In the genomic region with DNA sequence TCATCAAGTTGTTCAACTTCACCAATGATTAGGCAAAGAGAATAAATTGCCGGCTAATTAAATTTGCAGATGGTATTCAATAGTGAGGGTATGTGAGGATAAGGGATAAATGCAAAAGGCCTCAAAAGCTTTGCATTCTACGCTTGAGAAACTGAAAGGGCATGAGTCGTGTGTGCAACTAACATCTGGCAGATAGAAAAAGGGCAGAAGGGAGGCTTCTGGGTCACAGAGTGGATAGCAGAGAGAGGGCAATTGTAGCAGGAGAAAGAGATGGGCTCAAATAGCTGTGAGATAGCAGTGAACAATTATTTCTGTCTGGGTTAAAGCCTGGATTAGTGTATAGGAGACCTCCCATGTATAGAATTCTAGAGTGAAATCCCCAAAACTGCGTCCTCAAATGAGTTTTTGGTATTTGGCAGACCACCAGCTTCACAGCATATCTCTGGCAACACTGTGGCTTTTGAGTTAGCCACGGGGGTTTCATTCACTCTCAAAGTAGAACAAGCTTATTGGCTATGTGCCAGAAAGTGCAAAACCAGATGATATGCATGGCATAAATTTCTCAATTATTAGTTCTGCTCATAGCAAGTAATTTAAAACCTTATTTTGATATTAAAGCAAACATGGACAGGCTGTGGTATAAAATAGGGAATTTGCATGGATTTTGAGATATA, we compare ENCODE assay signal across 25 cellular contexts.
"Had no signal": no experiment of that assay in that cellular context is flagged by ENCODE, and none has a peak within 500 bp of the region (broad histone marks: within the 10 kb centered on the region; RNA-seq: fewer than 3 reads in every experiment).

No MANE protein-coding gene starts in this region.

- H3K4me3 Mint-ChIP-seq: central memory CD8-positive, alpha-beta T cell; effector memory CD8-positive, alpha-beta T cell; naive B cell; stimulated activated naive CD8-positive, alpha-beta T cell treated with anti-CD3 and anti-CD28 coated beads, Interleukin-15, Interleukin-2, amounts not matched to agents 100 ng/mL and 50 ng/mL, for 24 hours had no signal

- H3K27ac Mint-ChIP-seq: activated naive CD4-positive, alpha-beta T cell treated with anti-CD3 and anti-CD28 coated beads, Interleukin-2, amount 50 U/mL, for 72 hours; effector memory CD8-positive, alpha-beta T cell; naive B cell; stimulated activated naive CD8-positive, alpha-beta T cell treated with anti-CD3 and anti-CD28 coated beads, Interleukin-15, Interleukin-2, amounts not matched to agents 100 ng/mL and 50 ng/mL, for 24 hours had no signal

- H3K27me3 ChIP-seq: adrenal gland, ascending aorta, breast epithelium, colonic mucosa, hepatocyte, left lung, right lobe of liver, thyroid gland, upper lobe of right lung had no signal

- H3K27ac ChIP-seq: adrenal gland, ascending aorta, breast epithelium, colonic mucosa, dorsolateral prefrontal cortex, hepatocyte, left lung, right lobe of liver, skin epidermis, thyroid gland, upper lobe of right lung had no signal

- H3K36me3 Mint-ChIP-seq: activated naive CD4-positive, alpha-beta T cell treated with anti-CD3 and anti-CD28 coated beads, Interleukin-2, amount 50 U/mL, for 72 hours; naive B cell had no signal

- H3K4me1 ChIP-seq: ascending aorta, breast epithelium, colonic mucosa, left lung, thyroid gland, upper lobe of right lung had no signal

- H3K4me2 ChIP-seq: hepatocyte had no signal

- H3K4me3 ChIP-seq: adrenal gland, ascending aorta, breast epithelium, colonic mucosa, dorsolateral prefrontal cortex, hepatocyte, left lung, lung, right lobe of liver, skin epidermis, thyroid gland, upper lobe of right lung had no signal

- H3K4me1 Mint-ChIP-seq: central memory CD8-positive, alpha-beta T cell; naive B cell had no signal

- DNase-seq: activated gamma-delta T cell treated with Interleukin-2 at 50 U/mL for 16 hours; activated T-cell treated with anti-CD3 and anti-CD28 coated beads, Interleukin-2, amount 50 U/mL, for 1 hour; adrenal gland; colonic mucosa; dorsolateral prefrontal cortex; effector memory CD8-positive, alpha-beta T cell; foreskin melanocyte; glutamatergic neuron; kidney glomerular epithelial cell; left lung; naive B cell; occipital lobe; posterior cingulate gyrus; right lobe of liver; stimulated activated CD4-positive, alpha-beta T cell treated with anti-CD3 and anti-CD28 coated beads, Interleukin-1b, Interleukin-23, amount 100 ng/mL, for 48 hours; thyroid gland; upper lobe of right lung had no signal

- H3K9me3 ChIP-seq: adrenal gland, ascending aorta, breast epithelium, colonic mucosa, left lung, right lobe of liver, thyroid gland, upper lobe of right lung had no signal

- H3K36me3 ChIP-seq: adrenal gland, ascending aorta, breast epithelium, colonic mucosa, left lung, right lobe of liver, thyroid gland, upper lobe of right lung had no signal

- H3K79me2 ChIP-seq: hepatocyte had no signal

- H3K27me3 Mint-ChIP-seq: central memory CD8-positive, alpha-beta T cell; effector memory CD8-positive, alpha-beta T cell; naive B cell; stimulated activated naive CD8-positive, alpha-beta T cell treated with anti-CD3 and anti-CD28 coated beads, Interleukin-15, Interleukin-2, amounts not matched to agents 100 ng/mL and 50 ng/mL, for 24 hours had no signal

- H2AFZ ChIP-seq: hepatocyte had no signal
